ENCODE assay signal across 19 cellular contexts in the genomic region with DNA sequence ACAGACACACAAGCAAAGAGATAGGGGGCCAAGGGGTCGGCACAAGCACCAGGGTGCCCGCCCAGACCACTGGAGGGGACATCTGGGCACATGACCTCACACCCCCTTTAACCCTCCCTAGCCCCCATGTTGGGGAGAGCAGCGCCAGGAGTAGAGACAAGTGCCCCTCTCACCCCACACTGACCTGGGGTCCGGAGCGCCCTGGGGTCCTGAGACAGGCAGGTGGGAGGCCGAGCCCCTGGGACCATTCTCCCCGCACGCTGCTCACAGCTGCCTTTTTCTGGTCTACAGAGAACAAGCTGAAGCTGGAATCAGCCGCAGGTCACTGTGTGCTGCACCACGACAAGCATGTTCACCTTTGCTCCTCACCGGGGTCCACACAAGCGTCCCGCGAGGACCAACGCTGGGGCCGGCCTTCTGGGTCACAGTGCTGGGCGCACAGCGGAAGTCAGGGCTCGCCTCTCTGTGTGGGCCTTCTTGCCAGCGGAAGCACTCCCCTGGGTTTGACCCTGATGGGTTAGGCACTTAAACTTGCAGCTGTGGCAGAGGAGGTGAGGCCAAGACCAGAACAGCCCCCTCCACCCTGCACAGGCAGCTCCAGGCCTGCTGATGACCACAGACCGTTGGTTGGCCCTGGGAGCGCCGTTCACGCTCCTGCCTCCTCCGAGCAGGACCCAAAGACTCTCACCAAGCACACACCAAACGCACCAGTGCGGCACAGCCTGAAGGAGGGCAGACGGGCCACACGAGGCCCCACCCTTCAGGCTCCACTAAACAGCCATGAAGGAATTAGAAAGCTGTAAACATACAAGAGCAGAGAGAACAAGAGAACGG.
DNase-seq lines count a peak whose midpoint lies in the region; ATAC-seq, FAIRE-seq and TF ChIP-seq lines count a peak whose summit lies in the region.
"Had no signal": no experiment of that assay in that cellular context is flagged by ENCODE, and none has a peak within 500 bp of the region (broad histone marks: within the 10 kb centered on the region; RNA-seq: fewer than 3 reads in every experiment).

No MANE protein-coding gene starts in this region.

- peak overlapping the region in 3 of 5 experiments; percentile 17 to 92 (median 78) for H3K27ac Mint-ChIP-seq in brain
- peak overlapping the region; percentile 65 for H3K27ac Mint-ChIP-seq in stimulated activated naive B cell treated with anti-CD40 and anti-IgM and Interleukin-4, amounts not matched to agents 10 μg/mL and 1 μg/mL and 100 μg/mL, for 72 hours
- no peak overlapping the region for H3K27ac Mint-ChIP-seq in activated T-cell treated with anti-CD3 and anti-CD28 coated beads, Interleukin-2, amount 50 U/mL, for 24 hours
- H3K27ac Mint-ChIP-seq: CD4-positive, alpha-beta T cell had no signal

- no peak for TF ChIP-seq EP300 in HepG2 (IDR thresholded peaks at IDR 0.05; ENCODE audit: low read depth in 2 of 2, low read length in 2 of 2)
- TF ChIP-seq EP300 in HepG2 (CRISPR knock-in tag; IDR thresholded peaks at IDR 0.05; ENCODE audit: borderline replicate concordance): no peak

- WGBS in HepG2 (ENCODE audit: low lambda C conversion rate): 36% methylated on average over 20 of the region's 30 CpGs
- 74% methylated on average over 12 of the region's 30 CpGs for WGBS in right lobe of liver (ENCODE audit: insufficient coverage, low coverage, low lambda C conversion rate, missing lambda C conversion rate)
- WGBS in lung, 2 donors: 92 to 94% methylated on average over 30 of the region's 30 CpGs

- no peak overlapping the region for H3K4me2 ChIP-seq in HepG2 (ENCODE audit: low read depth, low read length)

- no peak for TF ChIP-seq POLR2A in HepG2 (IDR thresholded peaks at IDR 0.05; ENCODE audit: insufficient read depth in 1 of 2, low read depth in 2 of 2, low read length in 2 of 2)
- TF ChIP-seq POLR2A in right lobe of liver (IDR thresholded peaks at IDR 0.05): no peak
- no peak for TF ChIP-seq POLR2A in GM12892 (IDR thresholded peaks at IDR 0.05; ENCODE audit: low read depth, low read length)

- H2AFZ ChIP-seq in HepG2 (ENCODE audit: low read length): no peak overlapping the region

- no peak for DNase-seq in HepG2 (ENCODE audit: low spot score)
- DNase-seq in right lobe of liver: no peak
- peak; percentile 24 for DNase-seq in lung (ENCODE audit: low spot score)
- DNase-seq in stimulated activated naive B cell treated with anti-CD40 and anti-IgM and Interleukin-4, amounts not matched to agents 10 μg/mL and 1 μg/mL and 100 μg/mL, for 72 hours: no peak
- no peak for DNase-seq in GM12892 (ENCODE audit: insufficient read length)
- no peak for DNase-seq in activated T-cell treated with anti-CD3 and anti-CD28 coated beads, Interleukin-2, amount 50 U/mL, for 24 hours
- DNase-seq in HAP-1 (ENCODE audit: low spot score in 2 of 2): no peak
- DNase-seq: Calu3; CD4-positive, alpha-beta T cell; DMS79; GDM1; NCI-H226; NCI-H69; NK-92 treated with Interleukin-12 subunit alpha and Interleukin-12 subunit beta, amount 100 ng/mL, for 24 hours; PC-3 had no signal

- H3K9me3 ChIP-seq in HepG2 (ENCODE audit: low read length) (no peaks in the 10 kb centered on the region), right lobe of liver (no peaks in the 10 kb centered on the region), lung (ENCODE audit: control insufficient read depth in 2 of 2, insufficient read depth in 1 of 2, low read length in 1 of 2) (peaks cover 0 to 2% of the 10 kb centered on the region in 2 donors), HAP-1 (no peaks in the 10 kb centered on the region)

- intact Hi-C loops in HepG2 (cut with micrococcal nuclease; ENCODE audit: unreplicated experiment): no loop called here
- intact Hi-C loops in right lobe of liver (cut with DNase I): no loop called here

- CTCF ChIA-PET in HepG2 (lab: Yijun Ruan, JAX; ENCODE audit: low intra/inter-chr PET ratio, low total read pairs): no interaction called here

- H3K27me3 ChIP-seq in HepG2 (ENCODE audit: control insufficient read depth in 1 of 2, insufficient read depth in 2 of 2, low read length in 2 of 2) (peaks cover 2 to 11% of the 10 kb centered on the region in 2 experiments; a peak in 3 of 5 replicates), right lobe of liver (no peaks in the 10 kb centered on the region), lung (ENCODE audit: control insufficient read depth, insufficient read depth) (no peaks in the 10 kb centered on the region), HAP-1 (ENCODE audit: low read depth) (no peaks in the 10 kb centered on the region; the same call in 1 of the 2 replicates)

- no peaks in the 10 kb centered on the region for H4K20me1 ChIP-seq in HepG2 (ENCODE audit: insufficient read depth, low read length)

- FAIRE-seq in HepG2 (lab: Jason Lieb, UNC) (no peak), GM12892 (lab: Jason Lieb, UNC) (no peak)
- FAIRE-seq: A204.1, K562 had no signal

- H3K9me3 Mint-ChIP-seq in brain: no peaks in the 10 kb centered on the region
- H3K9me3 Mint-ChIP-seq in stimulated activated naive B cell treated with anti-CD40 and anti-IgM and Interleukin-4, amounts not matched to agents 10 μg/mL and 1 μg/mL and 100 μg/mL, for 72 hours: no peaks in the 10 kb centered on the region
- no peaks in the 10 kb centered on the region for H3K9me3 Mint-ChIP-seq in activated T-cell treated with anti-CD3 and anti-CD28 coated beads, Interleukin-2, amount 50 U/mL, for 24 hours
- H3K9me3 Mint-ChIP-seq: CD4-positive, alpha-beta T cell had no signal

- H3K4me3 ChIP-seq in HepG2 (replicated peaks in 1 of 3; ENCODE audit: insufficient read depth in 1 of 3, low read depth in 2 of 3, low read length in 3 of 3) (no peak overlapping the region), right lobe of liver (no peak overlapping the region), lung (no peak overlapping the region), HAP-1 (no peak overlapping the region)
- H3K4me3 ChIP-seq: K562 had no signal

- in situ Hi-C loops in HepG2 (cut with HindIII; ENCODE audit: extremely low pct_ligation_motif_present, low pct_unique_long_range_greater_than_20kb): no loop called here
- in situ Hi-C loops in HAP-1 (cut with MboI; ENCODE audit: low sequenced_read_pairs): no loop called here

- H3K36me3 ChIP-seq in HepG2 (replicated peaks in 1 of 2; ENCODE audit: control insufficient read depth in 1 of 2, insufficient read depth in 2 of 2, low read length in 2 of 2) (no peaks in the 10 kb centered on the region), right lobe of liver (no peaks in the 10 kb centered on the region), lung (ENCODE audit: control insufficient read depth in 2 of 2, insufficient read depth in 2 of 2, low read length in 2 of 2) (no peaks in the 10 kb centered on the region), HAP-1 (replicated peaks) (no peaks in the 10 kb centered on the region)

- POLR2A ChIA-PET in HepG2 (lab: Yijun Ruan, JAX): no interaction called here

- H3K4me1 Mint-ChIP-seq in brain: peaks cover 40% of the 10 kb centered on the region
- peaks cover 20 to 27% of the 10 kb centered on the region in 2 donors for H3K4me1 Mint-ChIP-seq in stimulated activated naive B cell treated with anti-CD40 and anti-IgM and Interleukin-4, amounts not matched to agents 10 μg/mL and 1 μg/mL and 100 μg/mL, for 72 hours
- H3K4me1 Mint-ChIP-seq in activated T-cell treated with anti-CD3 and anti-CD28 coated beads, Interleukin-2, amount 50 U/mL, for 24 hours (ENCODE audit: low read depth): peaks cover 2% of the 10 kb centered on the region

- TF ChIP-seq CTCF in HepG2 (CRISPR knock-in tag; IDR thresholded peaks at IDR 0.05): no peak
- TF ChIP-seq CTCF in right lobe of liver (IDR thresholded peaks at IDR 0.05): no peak
- no peak for TF ChIP-seq CTCF in brain (conservative IDR thresholded peaks at IDR 0.05)
- TF ChIP-seq CTCF in lung (IDR thresholded peaks at IDR 0.05; ENCODE audit: control extremely low read depth, extremely low read depth): no peak

- ATAC-seq in HepG2 (peak; percentile 46), right lobe of liver (no peak), lung (ENCODE audit: insufficient read depth, low FRiP score) (no peak)
- ATAC-seq in stimulated activated naive B cell treated with anti-CD40 and anti-IgM and Interleukin-4, amounts not matched to agents 10 μg/mL and 1 μg/mL and 100 μg/mL, for 72 hours (replicated peaks): peak in 1 of 2 donors; percentile 51
- ATAC-seq: K562, PC-3 had no signal

- H3K27me3 Mint-ChIP-seq in brain: no peaks in the 10 kb centered on the region
- H3K27me3 Mint-ChIP-seq in stimulated activated naive B cell treated with anti-CD40 and anti-IgM and Interleukin-4, amounts not matched to agents 10 μg/mL and 1 μg/mL and 100 μg/mL, for 72 hours: peaks cover 3 to 15% of the 10 kb centered on the region in 2 donors
- peaks cover 13% of the 10 kb centered on the region for H3K27me3 Mint-ChIP-seq in activated T-cell treated with anti-CD3 and anti-CD28 coated beads, Interleukin-2, amount 50 U/mL, for 24 hours

- H3K4me1 ChIP-seq in HepG2 (ENCODE audit: insufficient read depth, low read length) (no peaks in the 10 kb centered on the region), right lobe of liver (no peaks in the 10 kb centered on the region), lung (ENCODE audit: control insufficient read depth in 2 of 2, insufficient read depth in 2 of 2, low read length in 2 of 2) (no peaks in the 10 kb centered on the region), HAP-1 (no peaks in the 10 kb centered on the region)

- H3K27ac ChIP-seq in HepG2 (ENCODE audit: extremely low read length, insufficient read depth, low read length) (no peak overlapping the region), right lobe of liver (no peak overlapping the region), lung (ENCODE audit: low read depth in 1 of 2, low read length in 1 of 2) (no peak overlapping the region)
- H3K27ac ChIP-seq: HL-60 had no signal

- H3K79me2 ChIP-seq in HepG2 (ENCODE audit: insufficient read depth, low read length): no peaks in the 10 kb centered on the region

- no TSS peak for BruUV-seq in HepG2 (replicated peaks; lab: Mats Ljungman, UMichigan)

- no peak overlapping the region for H3K4me3 Mint-ChIP-seq in brain
- peak overlapping the region in 1 of 2 donors; percentile 43 for H3K4me3 Mint-ChIP-seq in stimulated activated naive B cell treated with anti-CD40 and anti-IgM and Interleukin-4, amounts not matched to agents 10 μg/mL and 1 μg/mL and 100 μg/mL, for 72 hours
- H3K4me3 Mint-ChIP-seq in activated T-cell treated with anti-CD3 and anti-CD28 coated beads, Interleukin-2, amount 50 U/mL, for 24 hours: no peak overlapping the region
- H3K4me3 Mint-ChIP-seq: CD4-positive, alpha-beta T cell had no signal

- H3K36me3 Mint-ChIP-seq in brain: peaks cover 6% of the 10 kb centered on the region
- peaks cover 0 to 8% of the 10 kb centered on the region in 2 donors for H3K36me3 Mint-ChIP-seq in stimulated activated naive B cell treated with anti-CD40 and anti-IgM and Interleukin-4, amounts not matched to agents 10 μg/mL and 1 μg/mL and 100 μg/mL, for 72 hours
- H3K36me3 Mint-ChIP-seq in activated T-cell treated with anti-CD3 and anti-CD28 coated beads, Interleukin-2, amount 50 U/mL, for 24 hours (ENCODE audit: low read depth): no peaks in the 10 kb centered on the region

- no peak for TF ChIP-seq RAD21 in HepG2 (CRISPR knock-in tag; IDR thresholded peaks at IDR 0.05)

- no peak overlapping the region for H3K9ac ChIP-seq in HepG2 (ENCODE audit: insufficient read depth, low read depth, low read length)

TF ChIP-seq in HepG2, 621 proteins besides CTCF, POLR2A, EP300 and RAD21 (continues in another document):
- TF ChIP-seq CHD4 (IDR thresholded peaks at IDR 0.05; ENCODE audit: borderline replicate concordance, low read length): no peak
- TF ChIP-seq U2AF1 (optimal IDR thresholded peaks at IDR 0.05; ENCODE audit: low read depth, low read length): no peak
